Comparison of ENCODE assay signal across 9 cellular contexts in genomic region chr2:45909677-45910191, GRCh38.
DNase-seq lines count a peak whose midpoint lies in the region; ATAC-seq and TF ChIP-seq lines count a peak whose summit lies in the region.
"Had no signal": no experiment of that assay in that cellular context is flagged by ENCODE, and none has a peak within 500 bp of the region (broad histone marks: within the 10 kb centered on the region; RNA-seq: fewer than 3 reads in every experiment).

No MANE protein-coding gene starts in this region.

- H3F3A ChIP-seq in GM23338 (replicated peaks; ENCODE audit: low read depth) = no peaks in the 10 kb centered on the region

- peaks cover 7% of the 10 kb centered on the region for H3K27me3 Mint-ChIP-seq in GM23338 (ENCODE audit: insufficient read depth, low read depth, poor library complexity)

- H3K27ac ChIP-seq in GM23338 (ENCODE audit: low read depth) = no peak overlapping the region
- H3K27ac ChIP-seq: HL-60 had no signal

- no peaks in the 10 kb centered on the region for H3K36me3 ChIP-seq in GM23338 (ENCODE audit: insufficient read depth)

- no peak for TF ChIP-seq CTCF in GM23338 (conservative IDR thresholded peaks at IDR 0.05; ENCODE audit: low read depth in 2 of 2)

- no peak overlapping the region for H3K27ac Mint-ChIP-seq in GM23338

- no peak overlapping the region for H3K4me3 ChIP-seq in GM23338

- H3K4me2 ChIP-seq in GM23338 = no peak overlapping the region

- no peaks in the 10 kb centered on the region for H3K4me1 ChIP-seq in GM23338 (ENCODE audit: insufficient read depth)

- ATAC-seq in GM18907 (IDR thresholded peaks at IDR 0.05; ENCODE audit: unreplicated experiment) = peak; percentile 58
- ATAC-seq in HG02852 (IDR thresholded peaks at IDR 0.05; ENCODE audit: unreplicated experiment) = peak; percentile 79
- no peak for ATAC-seq in GM23338

- no peaks in the 10 kb centered on the region for H4K20me1 ChIP-seq in GM23338 (replicated peaks; ENCODE audit: insufficient read depth)

- no peaks in the 10 kb centered on the region for H3K79me2 ChIP-seq in GM23338 (replicated peaks; ENCODE audit: insufficient read depth)

- no peaks in the 10 kb centered on the region for H3K9me3 Mint-ChIP-seq in GM23338

- H3K9me2 ChIP-seq in GM23338 (ENCODE audit: insufficient read depth) = no peaks in the 10 kb centered on the region

- H2AFZ ChIP-seq in GM23338 = no peak overlapping the region

- H3K36me3 Mint-ChIP-seq in GM23338 (ENCODE audit: low read depth) = no peaks in the 10 kb centered on the region

- H3K4me3 Mint-ChIP-seq in GM23338 = no peak overlapping the region

- H3K4me1 Mint-ChIP-seq in GM23338 = peaks cover 9% of the 10 kb centered on the region; the same call in 1 of the 3 replicates

- no peaks in the 10 kb centered on the region for H3K27me3 ChIP-seq in GM23338 (ENCODE audit: insufficient read depth)

- DNase-seq in NOMO-1 (lab: John Stamatoyannopoulos, UW; ENCODE audit: unreplicated experiment in 2 of 2) = peak; percentile 62 to 71
- DNase-seq in midbrain (lab: John Stamatoyannopoulos, UW) = peak; percentile 9
- DNase-seq in GM23338 (ENCODE audit: low spot score) = no peak
- no peak for DNase-seq in LoVo (ENCODE audit: low spot score)
- no peak for DNase-seq in NCI-H774 (lab: John Stamatoyannopoulos, UW)
- no peak for DNase-seq in SK-N-DZ (ENCODE audit: low spot score)

TF ChIP-seq in GM23338, 12 proteins besides CTCF, POLR2A, EP300 and RAD21:
- TF ChIP-seq CREB1 (CRISPR knock-in tag; IDR thresholded peaks at IDR 0.05; ENCODE audit: low read depth) (no peak), NANOG (IDR thresholded peaks at IDR 0.05; ENCODE audit: borderline replicate concordance) (no peak), JUNB (IDR thresholded peaks at IDR 0.05; ENCODE audit: unreplicated experiment) (no peak), REST (IDR thresholded peaks at IDR 0.05; ENCODE audit: unreplicated experiment) (no peak), EZH2phosphoT487 (IDR thresholded peaks at IDR 0.05; ENCODE audit: unreplicated experiment) (no peak), ZNF114 (CRISPR knock-in tag; IDR thresholded peaks at IDR 0.05) (no peak), STAT1 (IDR thresholded peaks at IDR 0.05; ENCODE audit: unreplicated experiment) (no peak), ZNF462 (CRISPR knock-in tag; IDR thresholded peaks at IDR 0.05) (no peak), POLR2AphosphoS5 (IDR thresholded peaks at IDR 0.05; ENCODE audit: low read depth) (no peak), EZH2 (IDR thresholded peaks at IDR 0.05; ENCODE audit: low read depth, unreplicated experiment) (no peak), ETS1 (IDR thresholded peaks at IDR 0.05) (no peak), ZNF331 (CRISPR knock-in tag; IDR thresholded peaks at IDR 0.05; ENCODE audit: low read depth) (no peak)

Comparison
In these comparisons a context has a peak if more than half of its experiments do, and no peak if none do; other contexts are left out.
1. DNase-seq: peak in NOMO-1 (2 of 2) and midbrain (single experiment); none in GM23338 (single experiment), LoVo (single experiment), NCI-H774 (single experiment) and SK-N-DZ (single experiment).